Comparison of ENCODE assay signal across 7 cellular contexts in the genomic region with DNA sequence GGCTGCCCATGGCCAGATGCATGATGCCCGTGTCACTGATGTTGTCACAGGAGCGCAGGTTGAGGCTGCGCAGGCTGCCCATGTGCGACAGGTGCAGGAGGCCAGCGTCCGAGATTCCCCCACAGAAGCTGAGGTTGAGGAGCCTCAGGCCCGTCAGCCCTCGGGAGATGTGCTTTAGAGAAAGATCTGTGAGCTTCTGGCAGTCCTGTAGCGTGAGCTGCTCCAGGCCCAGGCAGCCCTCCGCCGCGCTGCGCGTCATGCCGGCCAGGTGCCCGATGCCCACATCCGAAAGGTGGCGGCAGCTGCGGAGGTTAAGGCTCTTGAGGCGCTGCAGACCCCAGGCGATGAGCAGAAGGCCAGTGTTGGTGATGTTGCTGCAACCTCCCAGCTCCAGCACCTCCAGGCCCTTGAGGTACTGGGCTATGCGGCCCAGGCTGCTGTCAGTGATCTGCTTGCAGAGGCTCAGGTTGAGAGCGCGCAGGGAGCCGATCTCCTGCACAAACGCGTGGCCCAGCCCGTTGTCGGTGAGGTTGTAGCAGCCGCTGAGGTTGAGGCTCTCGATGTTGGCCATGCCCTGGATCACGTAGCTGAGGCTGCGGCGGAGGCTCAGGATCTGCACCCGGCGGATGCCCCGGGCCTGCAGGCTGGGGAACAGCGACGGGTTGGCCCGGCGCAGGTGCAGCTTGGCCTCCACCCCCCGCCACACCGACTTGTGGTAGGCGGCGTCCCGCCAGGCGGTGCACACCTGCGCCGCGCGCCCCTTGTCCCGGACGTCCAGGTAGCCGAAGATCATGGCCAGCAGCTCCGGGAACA. TPM values are rescaled to one million over a fixed set of nuclear protein-coding genes. Genes with fewer than 3 reads are reported as not detected.
DNase-seq lines count a peak whose midpoint lies in the region; ATAC-seq and TF ChIP-seq lines count a peak whose summit lies in the region.

No MANE protein-coding gene starts in this region.

- H3K36me3 ChIP-seq in esophagus muscularis mucosa (no peaks in the 10 kb centered on the region), upper lobe of left lung (no peaks in the 10 kb centered on the region)

- peaks cover 40% of the 10 kb centered on the region for H3K36me3 Mint-ChIP-seq in activated T-cell treated with anti-CD3 and anti-CD28 coated beads, Interleukin-2, amount 50 U/mL, for 24 hours (ENCODE audit: low read depth)
- peaks cover 2% of the 10 kb centered on the region for H3K36me3 Mint-ChIP-seq in nephron progenitor cell (ENCODE audit: low read depth)

- TF ChIP-seq POLR2A in esophagus muscularis mucosa (IDR thresholded peaks at IDR 0.05; ENCODE audit: low read depth) = no peak
- peak in 1 of 4 donors; percentile 46 for TF ChIP-seq POLR2A in upper lobe of left lung (IDR thresholded peaks at IDR 0.05)

- H3K4me1 ChIP-seq in esophagus muscularis mucosa (peaks cover 47 to 65% (median 64%) of the 10 kb centered on the region in 4 donors), upper lobe of left lung (peaks cover 41 to 54% (median 50%) of the 10 kb centered on the region in 4 donors)

- 0% methylated on average over 11 of the region's 55 CpGs for WGBS in esophagus muscularis mucosa
- WGBS in upper lobe of left lung, 2 donors = 6 to 26% methylated on average over 6 to 32 of the region's 55 CpGs

- H3K27ac ChIP-seq in esophagus muscularis mucosa (replicated peaks in 1 of 4) (peak overlapping the region; percentile 84 to 95 (median 94)), upper lobe of left lung (peak overlapping the region; percentile 91 to 98 (median 93))

- H3K4me1 Mint-ChIP-seq in activated T-cell treated with anti-CD3 and anti-CD28 coated beads, Interleukin-2, amount 50 U/mL, for 24 hours (ENCODE audit: low read depth) = peaks cover 57% of the 10 kb centered on the region
- peaks cover 67% of the 10 kb centered on the region for H3K4me1 Mint-ChIP-seq in nephron progenitor cell

- H3K27me3 Mint-ChIP-seq in activated T-cell treated with anti-CD3 and anti-CD28 coated beads, Interleukin-2, amount 50 U/mL, for 24 hours = no peaks in the 10 kb centered on the region
- H3K27me3 Mint-ChIP-seq in nephron progenitor cell (ENCODE audit: low read depth, poor library complexity) = peaks cover 4% of the 10 kb centered on the region

- intact Hi-C loops in esophagus muscularis mucosa (cut with DNase I) = loop anchor here (10.0 kb wide), 2 partner anchors 839 to 949 kb away; a partner anchor contains a TSS

- H3K27me3 ChIP-seq in esophagus muscularis mucosa (no peaks in the 10 kb centered on the region), upper lobe of left lung (no peaks in the 10 kb centered on the region)

- H3K9me3 Mint-ChIP-seq in activated T-cell treated with anti-CD3 and anti-CD28 coated beads, Interleukin-2, amount 50 U/mL, for 24 hours = no peaks in the 10 kb centered on the region
- H3K9me3 Mint-ChIP-seq in nephron progenitor cell = no peaks in the 10 kb centered on the region

- TF ChIP-seq CTCF in esophagus muscularis mucosa (IDR thresholded peaks at IDR 0.05) (no peak), nephron progenitor cell (IDR thresholded peaks at IDR 0.05) (no peak), upper lobe of left lung (IDR thresholded peaks at IDR 0.05) (no peak)

- ATAC-seq in GM18867 (IDR thresholded peaks at IDR 0.05; ENCODE audit: unreplicated experiment) (peak; percentile 33), HG02870 (IDR thresholded peaks at IDR 0.05; ENCODE audit: unreplicated experiment) (peak; percentile 19), upper lobe of left lung (ENCODE audit: low FRiP score in 2 of 2) (peak; percentile 20 to 71)

- DNase-seq in NCI-H345 treated with DMSO at 0.1 percent for 48 hours (lab: John Stamatoyannopoulos, UW; ENCODE audit: unreplicated experiment) (peak; percentile 34), esophagus muscularis mucosa (ENCODE audit: extremely low spot score) (no peak), nephron progenitor cell (peak; percentile 46), upper lobe of left lung (peak; percentile 66 to 91)
- peak; percentile 76 for DNase-seq in activated T-cell treated with anti-CD3 and anti-CD28 coated beads, Interleukin-2, amount 50 U/mL, for 24 hours

- peak overlapping the region; percentile 93 for H3K27ac Mint-ChIP-seq in activated T-cell treated with anti-CD3 and anti-CD28 coated beads, Interleukin-2, amount 50 U/mL, for 24 hours
- no peak overlapping the region for H3K27ac Mint-ChIP-seq in nephron progenitor cell

- H3K9me3 ChIP-seq in esophagus muscularis mucosa = no peaks in the 10 kb centered on the region
- H3K9me3 ChIP-seq in upper lobe of left lung = no peaks in the 10 kb centered on the region

- peak overlapping the region; percentile 84 to 96 (median 88) for H3K4me3 ChIP-seq in esophagus muscularis mucosa
- peak overlapping the region; percentile 80 to 91 (median 86) for H3K4me3 ChIP-seq in upper lobe of left lung

- H3K4me3 Mint-ChIP-seq in activated T-cell treated with anti-CD3 and anti-CD28 coated beads, Interleukin-2, amount 50 U/mL, for 24 hours = peak overlapping the region; percentile 93
- peak overlapping the region; percentile 85 for H3K4me3 Mint-ChIP-seq in nephron progenitor cell

- TF ChIP-seq EP300 in esophagus muscularis mucosa (IDR thresholded peaks at IDR 0.05) (no peak), upper lobe of left lung (IDR thresholded peaks at IDR 0.05) (no peak)

RNA-seq across cellular contexts. Expression of a gene that starts 0.9 kb away (rescaled TPM):
- total RNA-seq in esophagus muscularis mucosa = 10 to 100 TPM; 12.0 to 22.6 (median 16.0) TPM
- total RNA-seq in upper lobe of left lung = 10 to 100 TPM in 4 of 6 donors, 1 to 10 TPM in 2; 8.5 to 22.0 (median 14.4) TPM

RNA-seq across cellular contexts. Expression of a gene that starts 35.6 kb away (rescaled TPM):
- total RNA-seq in esophagus muscularis mucosa (100 to 1,000 TPM in 1 of 4 donors, 10 to 100 TPM in 3; 33.5 to 112 (median 53.5) TPM), upper lobe of left lung (1 to 10 TPM in 5 of 6 donors, not detected in 1; 5.8 to 9.7 (median 7.0) TPM)
